7 cellular contexts compared by ENCODE assay signal in genomic region chr3:158801200-158801599, GRCh38. TPM values are rescaled to one million over a fixed set of nuclear protein-coding genes. Genes with fewer than 3 reads are reported as not detected.
DNase-seq lines count a peak whose midpoint lies in the region; TF ChIP-seq lines count a peak whose summit lies in the region.

No MANE protein-coding gene starts in this region.

- H3K4me1 ChIP-seq in HEK293 (ENCODE audit: control insufficient read depth, insufficient read depth, low read length) (no peaks in the 10 kb centered on the region), osteoblast (ENCODE audit: insufficient read depth, low read length) (peaks cover 29% of the 10 kb centered on the region)

- CTCF ChIA-PET in HEK293 (lab: Yijun Ruan, JAX) = interaction anchor here (1.0 to 1.6 kb wide), 5 partner anchors 10 to 459 kb away, joined by 3 to 9 read pairs (median 4); no protein-coding TSS in a partner anchor

- H4K20me1 ChIP-seq in osteoblast (ENCODE audit: insufficient read depth, low read length) = peaks cover 2% of the 10 kb centered on the region

- H3K9me3 ChIP-seq in HEK293 (ENCODE audit: control insufficient read depth, insufficient read depth, low read depth, low read length) = no peaks in the 10 kb centered on the region
- H3K9me3 ChIP-seq in WERI-Rb-1 (ENCODE audit: severe bottlenecking) = no peaks in the 10 kb centered on the region
- H3K9me3 ChIP-seq in osteoblast (ENCODE audit: low read depth, low read length) = no peaks in the 10 kb centered on the region

- no peak overlapping the region for H3K27ac ChIP-seq in HEK293 (ENCODE audit: extremely low read depth, low read depth, low read length)
- H3K27ac ChIP-seq in WERI-Rb-1 = no peak overlapping the region
- H3K27ac ChIP-seq in osteoblast (ENCODE audit: low read depth, low read length) = peak overlapping the region; percentile 93

- H3K4me2 ChIP-seq in osteoblast (ENCODE audit: insufficient read depth, low read length) = peak overlapping the region; percentile 98

- POLR2A ChIA-PET in HEK293 (lab: Yijun Ruan, JAX) = no interaction called here

- no peak for DNase-seq in WERI-Rb-1
- DNase-seq in fibroblast of villous mesenchyme (ENCODE audit: low read depth) = no peak
- DNase-seq in osteoblast (ENCODE audit: insufficient read length, low spot score, missing footprints) = no peak
- DNase-seq in kidney glomerular epithelial cell (lab: John Stamatoyannopoulos, UW) = no peak
- DNase-seq in stimulated activated CD4-positive, alpha-beta T cell treated with anti-CD3 and anti-CD28 coated beads, Interleukin-2, amount 100 ng/mL, for 48 hours = no peak
- no peak for DNase-seq in NCI-H446 treated with DMSO at 0.1 percent for 48 hours (lab: John Stamatoyannopoulos, UW)

- H3K4me3 ChIP-seq in HEK293 (ENCODE audit: low read depth, low read length) (peak overlapping the region; percentile 84), WERI-Rb-1 (ENCODE audit: low read depth, low read length) (peak overlapping the region; percentile 82), fibroblast of villous mesenchyme (ENCODE audit: low read depth, low read length) (peak overlapping the region; percentile 83), osteoblast (ENCODE audit: insufficient read depth, low read length) (peak overlapping the region; percentile 89)

- TF ChIP-seq CTCF in HEK293 (tag by site-specific recombination; IDR thresholded peaks at IDR 0.05) (no peak), WERI-Rb-1 (IDR thresholded peaks at IDR 0.05; ENCODE audit: low read depth, low read length) (no peak), fibroblast of villous mesenchyme (IDR thresholded peaks at IDR 0.05; ENCODE audit: insufficient read depth, low read depth, low read length) (no peak), osteoblast (IDR thresholded peaks at IDR 0.05; ENCODE audit: extremely low read depth, low read depth, low read length) (no peak)

- peaks cover 41% of the 10 kb centered on the region for H3K79me2 ChIP-seq in osteoblast (ENCODE audit: insufficient read depth, low read length)

- H2AFZ ChIP-seq in osteoblast (ENCODE audit: low read length) = peak overlapping the region; percentile 95

- H3K36me3 ChIP-seq in HEK293 (ENCODE audit: control insufficient read depth in 2 of 2, insufficient read depth in 1 of 2, low read length in 2 of 2) = peaks cover 0 to 3% of the 10 kb centered on the region in 2 experiments; a peak in 1 of 3 replicates
- H3K36me3 ChIP-seq in WERI-Rb-1 = no peaks in the 10 kb centered on the region
- peaks cover 16% of the 10 kb centered on the region for H3K36me3 ChIP-seq in osteoblast (ENCODE audit: insufficient read depth, low read length)

- H3K27me3 ChIP-seq in WERI-Rb-1 (ENCODE audit: insufficient read depth, low read depth, severe bottlenecking) (no peaks in the 10 kb centered on the region), osteoblast (ENCODE audit: insufficient read depth, low read length) (no peaks in the 10 kb centered on the region)

TF ChIP-seq in HEK293, 187 proteins besides CTCF, POLR2A, EP300 and RAD21:
- no peak for TF ChIP-seq SP3 (tag by site-specific recombination; IDR thresholded peaks at IDR 0.05)
- TF ChIP-seq ZFP69B (tag by site-specific recombination; IDR thresholded peaks at IDR 0.05) = no peak
- no peak for TF ChIP-seq ZSCAN5A (tag by site-specific recombination; IDR thresholded peaks at IDR 0.05)
- TF ChIP-seq ZXDB (tag by site-specific recombination; IDR thresholded peaks at IDR 0.05) = no peak
- TF ChIP-seq ZNF704 (tag by site-specific recombination; IDR thresholded peaks at IDR 0.05) = no peak

RNA-seq across cellular contexts. Expression of gene MFSD1, which starts 0.7 kb away (rescaled TPM):
- total RNA-seq in fibroblast of villous mesenchyme (95.7 and 142 TPM in 2 replicates), osteoblast (170 and 183 TPM in 2 replicates)
